ENCODE assay signal across 8 cellular contexts in genomic region chr18:49728542-49728941, GRCh38.
DNase-seq lines count a peak whose midpoint lies in the region; ATAC-seq and TF ChIP-seq lines count a peak whose summit lies in the region.

No MANE protein-coding gene starts in this region.

- H3K27ac Mint-ChIP-seq in neural crest cell (ENCODE audit: unreplicated experiment): no peak overlapping the region

- in situ Hi-C loops in Panc1 (cut with HindIII; ENCODE audit: low pct_unique_long_range_greater_than_20kb, low sequenced_read_pairs): no loop called here

- POLR2A ChIA-PET in HEK293T (lab: Yijun Ruan, JAX): no interaction called here
- POLR2A ChIA-PET in Panc1 (lab: Charles Lee): no interaction called here

- H3K27me3 Mint-ChIP-seq in neural crest cell (ENCODE audit: low read depth): no peaks in the 10 kb centered on the region

- H3K9me3 Mint-ChIP-seq in neural crest cell: no peaks in the 10 kb centered on the region

- no peak overlapping the region for H3K4me3 ChIP-seq in Panc1 (ENCODE audit: low read depth in 2 of 2, low read length in 2 of 2)

- no peak overlapping the region for H3K27ac ChIP-seq in Panc1 (ENCODE audit: low read length)

- H3K36me3 Mint-ChIP-seq in neural crest cell (ENCODE audit: low read depth): no peaks in the 10 kb centered on the region

- intact Hi-C loops in Panc1 (cut with micrococcal nuclease; ENCODE audit: unreplicated experiment): no loop called here

- peaks cover 7% of the 10 kb centered on the region for H3K4me1 ChIP-seq in Panc1 (ENCODE audit: control insufficient read depth, insufficient read depth, low read length)

- H3K9me3 ChIP-seq in Panc1 (ENCODE audit: control insufficient read depth, insufficient read depth, low read depth, low read length): no peaks in the 10 kb centered on the region

- no peaks in the 10 kb centered on the region for H3K27me3 ChIP-seq in Panc1 (ENCODE audit: control insufficient read depth, insufficient read depth, low read length)

- no TSS peak for BruUV-seq in Panc1 (replicated peaks; lab: Mats Ljungman, UMichigan)

- peak; percentile 21 for DNase-seq in DMS 273 treated with DMSO at 0.1 percent for 48 hours (lab: John Stamatoyannopoulos, UW)
- DNase-seq in HEK293T (ENCODE audit: extremely low spot score): peak; percentile 63
- DNase-seq in Panc1 (ENCODE audit: low read depth, low spot score): peak; percentile 18
- DNase-seq in ecto neural progenitor cell (ENCODE audit: low spot score): peak; percentile 75
- peak; percentile 59 for DNase-seq in neural crest cell (ENCODE audit: low read depth, low spot score)
- DNase-seq in DMS114 treated with DMSO at 0.1 percent for 48 hours (lab: John Stamatoyannopoulos, UW; ENCODE audit: unreplicated experiment): no peak
- no peak for DNase-seq in globus pallidus (ENCODE audit: low spot score)

- TF ChIP-seq CTCF in Panc1 (IDR thresholded peaks at IDR 0.05) (peak; percentile 67), neural crest cell (conservative IDR thresholded peaks at IDR 0.05) (peak; percentile 57)

- ATAC-seq in Panc1 (no peak), HG02623 (IDR thresholded peaks at IDR 0.05; ENCODE audit: unreplicated experiment) (no peak)

- H3K4me3 Mint-ChIP-seq in neural crest cell: no peak overlapping the region

- H3K36me3 ChIP-seq in Panc1 (ENCODE audit: control insufficient read depth, insufficient read depth, low read length): no peaks in the 10 kb centered on the region

- CTCF ChIA-PET in HEK293T (lab: Yijun Ruan, JAX) (no interaction called here), Panc1 (lab: Charles Lee) (interaction anchor here (0.6 kb wide), 1 partner anchor 113 kb away, joined by 10 read pairs; no protein-coding TSS in a partner anchor)

- peaks cover 32% of the 10 kb centered on the region for H3K4me1 Mint-ChIP-seq in neural crest cell

TF ChIP-seq in HEK293T, 16 proteins besides CTCF, POLR2A, EP300 and RAD21:
- TF ChIP-seq L3MBTL2 (conservative IDR thresholded peaks at IDR 0.05) (no peak), ZNF384 (IDR thresholded peaks at IDR 0.05) (no peak), LEF1 (IDR thresholded peaks at IDR 0.05; ENCODE audit: borderline replicate concordance) (no peak), SP1 (IDR thresholded peaks at IDR 0.05) (no peak), FOXM1 (IDR thresholded peaks at IDR 0.05; ENCODE audit: borderline replicate concordance) (no peak), TARDBP (IDR thresholded peaks at IDR 0.05) (no peak), ELF4 (IDR thresholded peaks at IDR 0.05) (no peak), ARNT (IDR thresholded peaks at IDR 0.05) (no peak), FOXK2 (IDR thresholded peaks at IDR 0.05) (no peak), BHLHE40 (IDR thresholded peaks at IDR 0.05; ENCODE audit: borderline replicate concordance) (no peak), SUZ12 (IDR thresholded peaks at IDR 0.05) (no peak), CTBP1 (IDR thresholded peaks at IDR 0.05; ENCODE audit: borderline replicate concordance) (no peak), HDGF (IDR thresholded peaks at IDR 0.05; ENCODE audit: borderline replicate concordance) (no peak), NFRKB (IDR thresholded peaks at IDR 0.05) (no peak), FOXA1 (IDR thresholded peaks at IDR 0.05) (no peak)
- TF ChIP-seq, protein P1, sequence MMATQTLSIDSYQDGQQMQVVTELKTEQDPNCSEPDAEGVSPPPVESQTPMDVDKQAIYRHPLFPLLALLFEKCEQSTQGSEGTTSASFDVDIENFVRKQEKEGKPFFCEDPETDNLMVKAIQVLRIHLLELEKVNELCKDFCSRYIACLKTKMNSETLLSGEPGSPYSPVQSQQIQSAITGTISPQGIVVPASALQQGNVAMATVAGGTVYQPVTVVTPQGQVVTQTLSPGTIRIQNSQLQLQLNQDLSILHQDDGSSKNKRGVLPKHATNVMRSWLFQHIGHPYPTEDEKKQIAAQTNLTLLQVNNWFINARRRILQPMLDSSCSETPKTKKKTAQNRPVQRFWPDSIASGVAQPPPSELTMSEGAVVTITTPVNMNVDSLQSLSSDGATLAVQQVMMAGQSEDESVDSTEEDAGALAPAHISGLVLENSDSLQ (IDR thresholded peaks at IDR 0.05): no peak
TF ChIP-seq in HEK293T: peak in this region for 0.

Comparison
In these comparisons a context has a peak if more than half of its experiments do, and no peak if none do; other contexts are left out.
1. DNase-seq: peak in DMS 273 treated with DMSO at 0.1 percent for 48 hours (single experiment), HEK293T (single experiment), Panc1 (single experiment), ecto neural progenitor cell (single experiment) and neural crest cell (single experiment); none in DMS114 treated with DMSO at 0.1 percent for 48 hours (single experiment) and globus pallidus (single experiment).